1 cellular context compared by ENCODE assay signal in genomic region chr16:2005646-2006045, GRCh38.
A peak's percentile ranks its signal among the peaks of the same experiment; 100 is the strongest.
TF ChIP-seq lines count a peak whose summit lies in the region.

No MANE protein-coding gene starts in this region.

TF ChIP-seq in HEK293, 187 proteins besides CTCF, POLR2A, EP300 and RAD21 (continued from another document):
- no peak for TF ChIP-seq SP7 (tag by site-specific recombination; IDR thresholded peaks at IDR 0.05)
- no peak for TF ChIP-seq ZNF23 (tag by site-specific recombination; IDR thresholded peaks at IDR 0.05; ENCODE audit: borderline replicate concordance)
- peak; percentile 93 for TF ChIP-seq ZNF394 (tag by site-specific recombination; IDR thresholded peaks at IDR 0.05; ENCODE audit: borderline replicate concordance)
- no peak for TF ChIP-seq ZNF223 (tag by site-specific recombination; IDR thresholded peaks at IDR 0.05)
- TF ChIP-seq GFI1B (tag by site-specific recombination; IDR thresholded peaks at IDR 0.05) = no peak
- no peak for TF ChIP-seq ZBTB48 (tag by site-specific recombination; IDR thresholded peaks at IDR 0.05)
- TF ChIP-seq PRDM2 (tag by site-specific recombination; IDR thresholded peaks at IDR 0.05; ENCODE audit: borderline replicate concordance) = no peak
- peak; percentile 57 for TF ChIP-seq ZFHX2 (tag by site-specific recombination; conservative IDR thresholded peaks at IDR 0.05)
- no peak for TF ChIP-seq ZNF214 (tag by site-specific recombination; IDR thresholded peaks at IDR 0.05; ENCODE audit: borderline replicate concordance)
- no peak for TF ChIP-seq ZNF830 (tag by site-specific recombination; IDR thresholded peaks at IDR 0.05; ENCODE audit: low read depth)
- no peak for TF ChIP-seq ZNF521 (tag by site-specific recombination; IDR thresholded peaks at IDR 0.05)
- TF ChIP-seq ZBTB21 (tag by site-specific recombination; IDR thresholded peaks at IDR 0.05) = no peak
- TF ChIP-seq ZNF449 (tag by site-specific recombination; IDR thresholded peaks at IDR 0.05) = no peak
- TF ChIP-seq PRDM4 (tag by site-specific recombination; IDR thresholded peaks at IDR 0.05) = no peak
- TF ChIP-seq TSHZ1 (tag by site-specific recombination; IDR thresholded peaks at IDR 0.05; ENCODE audit: borderline replicate concordance) = no peak
- TF ChIP-seq ZNF677 (tag by site-specific recombination; IDR thresholded peaks at IDR 0.05) = no peak
- no peak for TF ChIP-seq ZNF624 (tag by site-specific recombination; IDR thresholded peaks at IDR 0.05)
- no peak for TF ChIP-seq ZNF174 (tag by site-specific recombination; IDR thresholded peaks at IDR 0.05)
TF ChIP-seq in HEK293: peak in this region for 8.
